8 cellular contexts compared by ENCODE assay signal in the genomic region with DNA sequence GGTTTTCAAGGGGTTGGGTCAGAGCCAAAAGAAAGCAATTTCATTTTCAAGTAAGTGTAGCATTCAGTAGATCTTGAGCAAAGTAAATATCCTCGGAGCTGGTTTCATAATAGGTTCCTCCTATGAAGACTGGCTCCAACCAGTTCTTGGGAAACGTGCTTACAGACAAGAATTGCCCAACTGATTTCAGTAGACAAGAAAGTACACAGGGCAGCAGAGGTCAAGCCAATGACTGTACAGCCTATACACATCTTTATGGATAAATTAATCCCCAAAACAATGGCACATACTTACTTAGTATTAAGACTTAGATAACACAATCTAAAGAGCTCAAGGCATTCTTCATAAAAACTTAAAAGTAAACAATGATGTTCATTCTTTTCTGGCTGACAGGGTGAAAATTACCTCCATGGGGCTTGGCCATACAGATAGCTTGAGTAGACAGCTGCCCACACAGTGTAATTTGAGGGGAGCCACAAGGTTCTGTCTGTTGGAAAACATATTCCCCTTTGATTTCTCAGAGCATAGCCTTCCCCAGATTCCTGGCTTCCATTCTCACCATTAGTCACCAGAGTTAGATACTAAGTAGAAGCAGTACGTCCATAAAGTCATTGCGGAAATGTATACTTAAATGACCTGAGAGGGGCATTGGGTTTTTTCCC.
DNase-seq lines count a peak whose midpoint lies in the region; ATAC-seq lines count a peak whose summit lies in the region.

No MANE protein-coding gene starts in this region.

- H3K14ac ChIP-seq in mesenchymal stem cell (ENCODE audit: low read length in 2 of 2): no peak overlapping the region

- no peak overlapping the region for H2BK12ac ChIP-seq in mesenchymal stem cell (ENCODE audit: low read length in 2 of 2)

- H3K18ac ChIP-seq in mesenchymal stem cell (ENCODE audit: low read depth in 1 of 2, low read length in 2 of 2): no peak overlapping the region

- no peak overlapping the region for H2BK15ac ChIP-seq in mesenchymal stem cell (ENCODE audit: low read depth, poor library complexity, severe bottlenecking)

- H3K27me3 ChIP-seq in ACC112 (ENCODE audit: insufficient read depth, low read length) (no peaks in the 10 kb centered on the region), MG63 (no peaks in the 10 kb centered on the region), mesenchymal stem cell (ENCODE audit: control insufficient read depth in 1 of 2, insufficient read depth in 1 of 2, low read length in 2 of 2) (no peaks in the 10 kb centered on the region)

- no peak for ATAC-seq in GM19351 (IDR thresholded peaks at IDR 0.05; ENCODE audit: unreplicated experiment)

- peak; percentile 78 for DNase-seq in MG63
- peak; percentile 13 for DNase-seq in brain pericyte (ENCODE audit: low read depth, low spot score)
- peak; percentile 91 for DNase-seq in mesenchymal stem cell
- DNase-seq in NCI-H146 (lab: John Stamatoyannopoulos, UW): no peak
- no peak for DNase-seq in AG08396 (ENCODE audit: low spot score)
- no peak for DNase-seq in NCI-H1092 treated with DMSO at 0.1 percent for 48 hours (lab: John Stamatoyannopoulos, UW)

- no peaks in the 10 kb centered on the region for H3K79me1 ChIP-seq in mesenchymal stem cell (replicated peaks; ENCODE audit: low read length, poor library complexity, severe bottlenecking)

- H3K36me3 ChIP-seq in ACC112 (ENCODE audit: insufficient read depth, low read length) (no peaks in the 10 kb centered on the region), MG63 (no peaks in the 10 kb centered on the region), mesenchymal stem cell (ENCODE audit: control insufficient read depth in 1 of 2, insufficient read depth in 2 of 2, low read depth in 1 of 2, low read length in 2 of 2) (no peaks in the 10 kb centered on the region)

- peaks cover 28% of the 10 kb centered on the region for H3K4me1 ChIP-seq in ACC112 (ENCODE audit: control insufficient read depth, insufficient read depth, low read length, unreplicated experiment)
- H3K4me1 ChIP-seq in mesenchymal stem cell (ENCODE audit: control insufficient read depth, insufficient read depth, low read depth, low read length): no peaks in the 10 kb centered on the region

- no peak overlapping the region for H4K91ac ChIP-seq in mesenchymal stem cell (ENCODE audit: low read length)

- H3K9me3 ChIP-seq in MG63: no peaks in the 10 kb centered on the region
- H3K9me3 ChIP-seq in mesenchymal stem cell (ENCODE audit: control insufficient read depth, low read length): no peaks in the 10 kb centered on the region

- no peak overlapping the region for H3K23ac ChIP-seq in mesenchymal stem cell (ENCODE audit: low read length in 2 of 2)

- H2AFZ ChIP-seq in ACC112 (ENCODE audit: low read length, unreplicated experiment): peak overlapping the region; percentile 33
- H2AFZ ChIP-seq in mesenchymal stem cell (ENCODE audit: low read depth, low read length): no peak overlapping the region

- no peaks in the 10 kb centered on the region for H3K79me2 ChIP-seq in ACC112 (ENCODE audit: control insufficient read depth, insufficient read depth, low read length, unreplicated experiment)

- H3K9ac ChIP-seq in mesenchymal stem cell (ENCODE audit: low read length): peak overlapping the region; percentile 31

- peak overlapping the region; percentile 95 for H3K27ac ChIP-seq in ACC112 (ENCODE audit: low read depth, low read length)
- H3K27ac ChIP-seq in mesenchymal stem cell (ENCODE audit: low read length, poor library complexity, severe bottlenecking): no peak overlapping the region

- no peak overlapping the region for H2BK120ac ChIP-seq in mesenchymal stem cell (ENCODE audit: low read depth, low read length)

- no peak overlapping the region for H4K8ac ChIP-seq in mesenchymal stem cell (ENCODE audit: low read length)

- H3K4me2 ChIP-seq in mesenchymal stem cell (ENCODE audit: low read length, poor library complexity, severe bottlenecking): no peak overlapping the region

- H2AK5ac ChIP-seq in mesenchymal stem cell (ENCODE audit: low read length, severe bottlenecking): no peak overlapping the region

- no peak overlapping the region for H3K4ac ChIP-seq in mesenchymal stem cell (ENCODE audit: low read depth in 1 of 2, low read length in 2 of 2)

- H2BK5ac ChIP-seq in mesenchymal stem cell (ENCODE audit: low read depth, low read length, poor library complexity, severe bottlenecking): no peak overlapping the region

- H3K4me3 ChIP-seq in ACC112 (ENCODE audit: low read depth, low read length) (peak overlapping the region; percentile 25; the same call in 1 of the 2 replicates), MG63 (no peak overlapping the region), mesenchymal stem cell (ENCODE audit: insufficient read depth in 1 of 2, low read depth in 1 of 2, low read length in 2 of 2) (peak overlapping the region in 1 of 2 experiments; percentile 11)

- WGBS in mesenchymal stem cell: 31% methylated on average over 2 of the region's 4 CpGs

Comparison
In these comparisons a context has a peak if more than half of its experiments do, and no peak if none do; other contexts are left out.
1. DNase-seq: peak in MG63 (single experiment), brain pericyte (single experiment) and mesenchymal stem cell (single experiment); none in NCI-H146 (single experiment), AG08396 (single experiment) and NCI-H1092 treated with DMSO at 0.1 percent for 48 hours (single experiment).